In genomic region chr15:99432271-99433025, GRCh38 we compare ENCODE assay signal across 12 cellular contexts.
DNase-seq lines count a peak whose midpoint lies in the region; ATAC-seq and TF ChIP-seq lines count a peak whose summit lies in the region.
"Had no signal": no experiment of that assay in that cellular context is flagged by ENCODE, and none has a peak within 500 bp of the region (broad histone marks: within the 10 kb centered on the region; RNA-seq: fewer than 3 reads in every experiment).

No MANE protein-coding gene starts in this region.

- no peaks in the 10 kb centered on the region for H3K79me2 ChIP-seq in PC-3 (ENCODE audit: low read length)

- H3K9me3 Mint-ChIP-seq in osteocyte (ENCODE audit: unreplicated experiment), result no peaks in the 10 kb centered on the region
- H3K9me3 Mint-ChIP-seq: stimulated activated naive CD8-positive, alpha-beta T cell treated with anti-CD3 and anti-CD28 coated beads, Interleukin-15, Interleukin-2, amounts not matched to agents 100 ng/mL and 50 ng/mL, for 24 hours had no signal

- H3K4me3 Mint-ChIP-seq in osteocyte (ENCODE audit: unreplicated experiment), result no peak overlapping the region
- H3K4me3 Mint-ChIP-seq: stimulated activated naive CD8-positive, alpha-beta T cell treated with anti-CD3 and anti-CD28 coated beads, Interleukin-15, Interleukin-2, amounts not matched to agents 100 ng/mL and 50 ng/mL, for 24 hours had no signal

- POLR2A ChIA-PET in PC-3 (lab: Charles Lee; ENCODE audit: unreplicated experiment), result no interaction called here

- peak overlapping the region; percentile 57 for H3K9ac ChIP-seq in BLaER1
- H3K9ac ChIP-seq in PC-3 (ENCODE audit: low read length), result no peak overlapping the region

- H3K4me2 ChIP-seq in BLaER1, result peak overlapping the region; percentile 88
- H3K4me2 ChIP-seq in PC-3 (ENCODE audit: low read length), result no peak overlapping the region

- H3K4me3 ChIP-seq in BLaER1 (no peak overlapping the region), PC-3 (ENCODE audit: low read length) (no peak overlapping the region)

- CTCF ChIA-PET in PC-3 (lab: Charles Lee), result no interaction called here

- H4K20me1 ChIP-seq in BLaER1 (no peaks in the 10 kb centered on the region), PC-3 (ENCODE audit: low read length) (no peaks in the 10 kb centered on the region)

- H3K4me1 Mint-ChIP-seq in osteocyte (ENCODE audit: unreplicated experiment), result peaks cover 31% of the 10 kb centered on the region

- ATAC-seq in PC-3 (no peak), Right ventricle myocardium superior (ENCODE audit: poor library complexity) (no peak), HG02973 (IDR thresholded peaks at IDR 0.05; ENCODE audit: unreplicated experiment) (no peak), GM21360 (IDR thresholded peaks at IDR 0.05; ENCODE audit: unreplicated experiment) (no peak)

- H3K27ac Mint-ChIP-seq in osteocyte (ENCODE audit: unreplicated experiment), result peak overlapping the region; percentile 44
- H3K27ac Mint-ChIP-seq: stimulated activated naive CD8-positive, alpha-beta T cell treated with anti-CD3 and anti-CD28 coated beads, Interleukin-15, Interleukin-2, amounts not matched to agents 100 ng/mL and 50 ng/mL, for 24 hours had no signal

- no peaks in the 10 kb centered on the region for H3K9me3 ChIP-seq in BLaER1
- H3K9me3 ChIP-seq in PC-3 (ENCODE audit: low read length), result no peaks in the 10 kb centered on the region

- no peaks in the 10 kb centered on the region for H3K36me3 Mint-ChIP-seq in osteocyte (ENCODE audit: unreplicated experiment)

- H3K4me1 ChIP-seq in BLaER1, result peaks cover 79% of the 10 kb centered on the region
- H3K4me1 ChIP-seq in PC-3 (ENCODE audit: insufficient read depth, low read length), result peaks cover 26% of the 10 kb centered on the region

- H3K27me3 ChIP-seq in BLaER1 (0 out of 2 replicates have a peak, but pooled peaks cover 5% of the 10 kb centered on the region), PC-3 (ENCODE audit: low read length) (no peaks in the 10 kb centered on the region)

- peak overlapping the region; percentile 68 for H3K27ac ChIP-seq in BLaER1
- H3K27ac ChIP-seq in PC-3 (ENCODE audit: low read length), result 0 out of 2 replicates have a peak overlapping the region, but pooled peaks have one; percentile 12
- H3K27ac ChIP-seq: C4-2B had no signal

- intact Hi-C loops in PC-3 (cut with micrococcal nuclease) (no loop called here), Right ventricle myocardium superior (cut with DNase I) (no loop called here)

- H3K36me3 ChIP-seq in BLaER1 (no peaks in the 10 kb centered on the region), PC-3 (ENCODE audit: low read depth, low read length) (no peaks in the 10 kb centered on the region)

- no peak for TF ChIP-seq CTCF in PC-3 (conservative IDR thresholded peaks at IDR 0.05; ENCODE audit: low read depth, low read length)
- no peak for TF ChIP-seq CTCF in osteocyte (IDR thresholded peaks at IDR 0.05)

- H3K9me2 ChIP-seq in PC-3 (replicated peaks; ENCODE audit: low read length), result no peaks in the 10 kb centered on the region

- no peaks in the 10 kb centered on the region for H3K27me3 Mint-ChIP-seq in osteocyte (ENCODE audit: unreplicated experiment)
- H3K27me3 Mint-ChIP-seq: stimulated activated naive CD8-positive, alpha-beta T cell treated with anti-CD3 and anti-CD28 coated beads, Interleukin-15, Interleukin-2, amounts not matched to agents 100 ng/mL and 50 ng/mL, for 24 hours had no signal

- H3F3A ChIP-seq in PC-3 (ENCODE audit: low read length, unreplicated experiment), result no peaks in the 10 kb centered on the region

- DNase-seq in PC-3 (no peak), Right ventricle myocardium superior (peak; percentile 38), osteocyte (ENCODE audit: extremely low spot score, unreplicated experiment) (no peak), islet precursor cell (no peak), GM19238 (ENCODE audit: insufficient read length, low spot score) (no peak)
- DNase-seq: activated gamma-delta T cell treated with Interleukin-2 at 50 U/mL for 16 hours, HCEC 1CT had no signal

- no TSS peak for BruUV-seq in PC-3 (replicated peaks; lab: Mats Ljungman, UMichigan)

- H2AFZ ChIP-seq in PC-3 (ENCODE audit: low read length), result no peak overlapping the region
